In the genomic region with DNA sequence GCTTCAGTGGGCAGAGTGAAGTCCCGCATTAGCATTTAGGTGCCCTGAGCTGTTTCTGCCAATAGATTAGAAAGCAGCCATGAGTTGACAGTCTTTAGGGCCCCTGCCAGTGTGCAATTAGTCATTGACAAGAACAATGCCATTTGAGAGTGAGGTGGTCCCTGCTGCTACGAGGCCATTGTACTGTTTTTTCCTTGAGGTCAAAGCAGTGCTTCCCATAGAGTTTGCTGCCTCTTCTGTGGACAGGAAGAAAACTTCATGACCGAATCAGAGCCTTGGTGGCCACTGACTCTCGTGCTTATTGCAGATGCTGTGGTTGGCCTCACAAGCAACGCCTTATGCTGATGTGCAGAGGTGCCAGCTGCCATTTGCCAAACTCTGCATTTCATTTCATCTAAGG, we compare ENCODE assay signal across 16 cellular contexts.
"Had no signal": no experiment of that assay in that cellular context is flagged by ENCODE, and none has a peak within 500 bp of the region (broad histone marks: within the 10 kb centered on the region; RNA-seq: fewer than 3 reads in every experiment).

No MANE protein-coding gene starts in this region.

- H3K27ac ChIP-seq: parathyroid adenoma, WERI-Rb-1 had no signal

- H3K4me1 Mint-ChIP-seq: activated naive CD4-positive, alpha-beta T cell treated with anti-CD3 and anti-CD28 coated beads, Interleukin-2, amount 50 U/mL, for 24 hours had no signal

- H3K27me3 Mint-ChIP-seq: type B pancreatic cell had no signal

- H3K4me3 ChIP-seq: lung, suprapubic skin had no signal

- H3K4me3 Mint-ChIP-seq: activated naive CD4-positive, alpha-beta T cell treated with anti-CD3 and anti-CD28 coated beads, Interleukin-2, amount 50 U/mL, for 24 hours; effector memory CD8-positive, alpha-beta T cell; T-helper 17 cell; type B pancreatic cell had no signal

- H3K9ac ChIP-seq: parathyroid adenoma had no signal

- H3K36me3 Mint-ChIP-seq: activated naive CD4-positive, alpha-beta T cell treated with anti-CD3 and anti-CD28 coated beads, Interleukin-2, amount 50 U/mL, for 24 hours had no signal

- H3K27me3 ChIP-seq: suprapubic skin had no signal

- DNase-seq: activated CD4-positive, alpha-beta T cell treated with anti-CD3 and anti-CD28 coated beads, Interleukin-2, amount 50 U/mL, for 48 hours; activated T-cell treated with anti-CD3 and anti-CD28 coated beads, Interleukin-2, amount 50 U/mL, for 1 hour; cerebellar nuclear complex; effector memory CD8-positive, alpha-beta T cell; erythroblast; left colon; small intestine; stimulated activated naive CD8-positive, alpha-beta T cell treated with anti-CD3 and anti-CD28 coated beads, Interleukin-15, Interleukin-2, amounts not matched to agents 100 U/mL and 50 U/mL, for 24 hours; T-helper 17 cell; WERI-Rb-1 had no signal

- H3K4me1 ChIP-seq: parathyroid adenoma had no signal

- H3K9me3 ChIP-seq: suprapubic skin had no signal

- H3K27ac Mint-ChIP-seq: activated naive CD4-positive, alpha-beta T cell treated with anti-CD3 and anti-CD28 coated beads, Interleukin-2, amount 50 U/mL, for 24 hours; activated T-helper 2 cell treated with anti-CD3 and anti-CD28 coated beads, Interferon-gamma antibody, Interleukin-2, Interleukin-4, amounts not matched to agents 10 μg/mL and 5 μg/mL and 100 μg/mL, durations not matched to agents 14 hours and 24 hours and 36 hours; effector memory CD8-positive, alpha-beta T cell; T-helper 17 cell; type B pancreatic cell had no signal

- H2AFZ ChIP-seq: parathyroid adenoma had no signal

- H3K9me3 Mint-ChIP-seq: activated naive CD4-positive, alpha-beta T cell treated with anti-CD3 and anti-CD28 coated beads, Interleukin-2, amount 50 U/mL, for 24 hours; activated T-helper 2 cell treated with anti-CD3 and anti-CD28 coated beads, Interferon-gamma antibody, Interleukin-2, Interleukin-4, amounts not matched to agents 10 μg/mL and 5 μg/mL and 100 μg/mL, durations not matched to agents 14 hours and 24 hours and 36 hours; effector memory CD8-positive, alpha-beta T cell; type B pancreatic cell had no signal

- H3K79me2 ChIP-seq: parathyroid adenoma had no signal

- ATAC-seq: effector memory CD8-positive, alpha-beta T cell; left colon; stimulated activated naive CD8-positive, alpha-beta T cell treated with anti-CD3 and anti-CD28 coated beads, Interleukin-15, Interleukin-2, amounts not matched to agents 100 U/mL and 50 U/mL, for 24 hours; T-helper 17 cell had no signal
